2 cellular contexts compared by ENCODE assay signal in the genomic region with DNA sequence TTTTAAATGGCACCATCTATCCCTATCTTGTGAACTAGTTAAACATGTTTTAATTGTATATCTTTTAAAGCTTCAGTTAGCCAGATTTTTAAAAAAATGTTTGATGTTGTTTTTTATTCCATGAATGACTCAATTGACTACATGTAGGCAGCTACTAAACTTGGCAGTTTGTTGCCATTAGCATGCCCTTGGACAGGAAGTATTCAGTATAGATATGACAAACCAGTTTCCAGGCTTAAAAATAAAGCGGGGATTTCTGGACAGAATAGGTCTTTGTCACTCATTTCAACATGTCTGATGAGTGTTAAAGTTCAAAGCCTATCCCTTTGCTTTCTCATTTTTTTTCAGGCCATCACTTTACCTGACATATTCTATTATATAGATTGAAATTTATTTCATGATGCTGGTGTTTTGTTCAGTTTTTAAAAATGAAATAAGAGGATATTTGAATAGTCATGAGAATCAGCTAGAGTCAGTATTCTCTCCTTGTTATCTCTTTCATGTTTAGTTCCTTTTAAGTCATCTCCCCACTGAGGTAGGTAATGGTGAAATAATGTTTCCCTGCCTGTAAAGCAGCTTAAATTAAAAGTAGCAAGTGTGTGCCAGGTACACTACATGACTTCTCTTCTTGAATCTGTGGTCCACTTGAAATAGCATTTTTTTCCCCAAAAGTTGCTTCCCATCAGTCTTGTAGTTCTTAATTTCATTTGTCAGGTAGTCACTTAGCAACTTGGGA.
TF ChIP-seq lines count a peak whose summit lies in the region.

No MANE protein-coding gene starts in this region.

TF ChIP-seq in SK-N-SH treated with all-trans-retinoic acid at 6 μM for 48 hours, 23 proteins besides CTCF, POLR2A, EP300 and RAD21 (continued from another document):
- no peak for TF ChIP-seq BACH2 (CRISPR knock-in tag; IDR thresholded peaks at IDR 0.05; ENCODE audit: borderline replicate concordance)
- no peak for TF ChIP-seq ESRRG (CRISPR knock-in tag; IDR thresholded peaks at IDR 0.05)
- TF ChIP-seq ZC3H10 (CRISPR knock-in tag; IDR thresholded peaks at IDR 0.05) = no peak
- no peak for TF ChIP-seq ARNTL (CRISPR knock-in tag; IDR thresholded peaks at IDR 0.05; ENCODE audit: borderline replicate concordance, low read depth)
- no peak for TF ChIP-seq CSDC2 (CRISPR knock-in tag; IDR thresholded peaks at IDR 0.05)
- no peak for TF ChIP-seq TOX (CRISPR knock-in tag; IDR thresholded peaks at IDR 0.05; ENCODE audit: borderline replicate concordance)

TF ChIP-seq in HepG2, 621 proteins besides CTCF, POLR2A, EP300 and RAD21 (continued from another document):
- TF ChIP-seq, protein P1, sequence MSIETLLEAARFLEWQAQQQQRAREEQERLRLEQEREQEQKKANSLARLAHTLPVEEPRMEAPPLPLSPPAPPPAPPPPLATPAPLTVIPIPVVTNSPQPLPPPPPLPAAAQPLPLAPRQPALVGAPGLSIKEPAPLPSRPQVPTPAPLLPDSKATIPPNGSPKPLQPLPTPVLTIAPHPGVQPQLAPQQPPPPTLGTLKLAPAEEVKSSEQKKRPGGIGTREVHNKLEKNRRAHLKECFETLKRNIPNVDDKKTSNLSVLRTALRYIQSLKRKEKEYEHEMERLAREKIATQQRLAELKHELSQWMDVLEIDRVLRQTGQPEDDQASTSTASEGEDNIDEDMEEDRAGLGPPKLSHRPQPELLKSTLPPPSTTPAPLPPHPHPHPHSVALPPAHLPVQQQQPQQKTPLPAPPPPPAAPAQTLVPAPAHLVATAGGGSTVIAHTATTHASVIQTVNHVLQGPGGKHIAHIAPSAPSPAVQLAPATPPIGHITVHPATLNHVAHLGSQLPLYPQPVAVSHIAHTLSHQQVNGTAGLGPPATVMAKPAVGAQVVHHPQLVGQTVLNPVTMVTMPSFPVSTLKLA (IDR thresholded peaks at IDR 0.05) = no peak
- TF ChIP-seq NR2F2 (IDR thresholded peaks at IDR 0.05; ENCODE audit: borderline replicate concordance, low read depth) = no peak
- TF ChIP-seq ZNF282 (IDR thresholded peaks at IDR 0.05; ENCODE audit: partially characterized antibody) = no peak
- TF ChIP-seq KDM6A (CRISPR knock-in tag; IDR thresholded peaks at IDR 0.05; ENCODE audit: low read depth) = no peak
- TF ChIP-seq SOX5 (CRISPR knock-in tag; IDR thresholded peaks at IDR 0.05; ENCODE audit: borderline replicate concordance) = no peak
